In the genomic region with DNA sequence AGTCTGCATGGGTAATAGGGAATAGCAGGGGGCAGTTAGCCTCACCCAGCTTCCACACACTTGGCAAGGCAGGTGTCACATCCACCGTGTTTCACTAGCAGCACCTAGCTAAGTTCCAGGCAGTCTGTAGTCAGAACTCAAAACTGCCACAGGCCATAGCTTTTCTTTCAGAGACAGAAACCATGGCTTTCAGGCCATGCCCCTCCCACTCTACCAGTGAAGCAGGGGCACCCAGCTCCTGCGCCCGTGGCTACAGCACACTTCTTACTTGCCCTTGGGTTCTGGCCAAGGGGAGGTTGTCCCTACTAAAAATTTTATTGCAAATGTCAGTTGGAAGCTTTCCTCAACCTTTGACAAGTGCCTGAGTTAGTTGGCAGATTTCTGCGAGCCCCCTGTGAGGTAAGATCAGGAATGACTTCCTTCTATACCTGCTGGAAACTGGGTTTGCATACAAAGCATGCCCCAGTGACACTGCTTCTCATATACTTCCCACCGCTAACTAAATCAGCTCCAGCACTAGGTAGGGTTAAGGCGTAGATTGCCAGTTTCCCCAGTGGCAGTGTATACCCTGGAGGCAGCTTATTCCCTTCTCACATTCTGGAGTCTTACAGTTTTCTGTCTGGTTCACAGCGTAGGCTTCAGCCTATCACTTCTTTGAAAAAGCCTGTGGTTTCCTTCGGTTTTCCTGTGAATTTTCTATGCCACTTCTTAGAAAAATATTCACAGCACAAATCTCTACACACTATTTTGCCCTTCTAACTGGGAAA, we compare ENCODE assay signal across 1 cellular context.
TF ChIP-seq lines count a peak whose summit lies in the region.

No MANE protein-coding gene starts in this region.

TF ChIP-seq in H1, 55 proteins besides CTCF, POLR2A, EP300 and RAD21:
- TF ChIP-seq BCL11A (IDR thresholded peaks at IDR 0.05; ENCODE audit: low read depth in 2 of 2, low read length in 2 of 2), result no peak
- TF ChIP-seq GTF2F1 (IDR thresholded peaks at IDR 0.05; ENCODE audit: borderline replicate concordance, low read depth, low read length), result no peak
- TF ChIP-seq SIRT6 (IDR thresholded peaks at IDR 0.05; ENCODE audit: low read length), result no peak
- TF ChIP-seq NRF1 (IDR thresholded peaks at IDR 0.05; ENCODE audit: low read depth, low read length), result no peak
- no peak for TF ChIP-seq KDM4A (IDR thresholded peaks at IDR 0.05; ENCODE audit: low read depth, low read length, severe bottlenecking)
- TF ChIP-seq BRCA1 (IDR thresholded peaks at IDR 0.05; ENCODE audit: low read depth, low read length), result no peak
- no peak for TF ChIP-seq TAF7 (optimal IDR thresholded peaks at IDR 0.05; ENCODE audit: borderline replicate concordance, low read depth, low read length)
- no peak for TF ChIP-seq SIN3A (conservative IDR thresholded peaks at IDR 0.05 in 1 of 2, IDR thresholded peaks at IDR 0.05 in 1 of 2; ENCODE audit: low read depth in 1 of 2, low read length in 2 of 2)
- no peak for TF ChIP-seq CBX5 (IDR thresholded peaks at IDR 0.05; ENCODE audit: low read depth, low read length)
- no peak for TF ChIP-seq EZH2 (IDR thresholded peaks at IDR 0.05; ENCODE audit: low read depth, low read length, severe bottlenecking)
- no peak for TF ChIP-seq EGR1 (IDR thresholded peaks at IDR 0.05; ENCODE audit: borderline replicate concordance, low read depth, low read length)
